In genomic region chr15:77617507-77618285, GRCh38 we compare ENCODE assay signal across 1 cellular context.
TF ChIP-seq lines count a peak whose summit lies in the region.

No MANE protein-coding gene starts in this region.

TF ChIP-seq in HepG2, 621 proteins besides CTCF, POLR2A, EP300 and RAD21 (continued from another document and continues in another):
- TF ChIP-seq, protein P1, sequence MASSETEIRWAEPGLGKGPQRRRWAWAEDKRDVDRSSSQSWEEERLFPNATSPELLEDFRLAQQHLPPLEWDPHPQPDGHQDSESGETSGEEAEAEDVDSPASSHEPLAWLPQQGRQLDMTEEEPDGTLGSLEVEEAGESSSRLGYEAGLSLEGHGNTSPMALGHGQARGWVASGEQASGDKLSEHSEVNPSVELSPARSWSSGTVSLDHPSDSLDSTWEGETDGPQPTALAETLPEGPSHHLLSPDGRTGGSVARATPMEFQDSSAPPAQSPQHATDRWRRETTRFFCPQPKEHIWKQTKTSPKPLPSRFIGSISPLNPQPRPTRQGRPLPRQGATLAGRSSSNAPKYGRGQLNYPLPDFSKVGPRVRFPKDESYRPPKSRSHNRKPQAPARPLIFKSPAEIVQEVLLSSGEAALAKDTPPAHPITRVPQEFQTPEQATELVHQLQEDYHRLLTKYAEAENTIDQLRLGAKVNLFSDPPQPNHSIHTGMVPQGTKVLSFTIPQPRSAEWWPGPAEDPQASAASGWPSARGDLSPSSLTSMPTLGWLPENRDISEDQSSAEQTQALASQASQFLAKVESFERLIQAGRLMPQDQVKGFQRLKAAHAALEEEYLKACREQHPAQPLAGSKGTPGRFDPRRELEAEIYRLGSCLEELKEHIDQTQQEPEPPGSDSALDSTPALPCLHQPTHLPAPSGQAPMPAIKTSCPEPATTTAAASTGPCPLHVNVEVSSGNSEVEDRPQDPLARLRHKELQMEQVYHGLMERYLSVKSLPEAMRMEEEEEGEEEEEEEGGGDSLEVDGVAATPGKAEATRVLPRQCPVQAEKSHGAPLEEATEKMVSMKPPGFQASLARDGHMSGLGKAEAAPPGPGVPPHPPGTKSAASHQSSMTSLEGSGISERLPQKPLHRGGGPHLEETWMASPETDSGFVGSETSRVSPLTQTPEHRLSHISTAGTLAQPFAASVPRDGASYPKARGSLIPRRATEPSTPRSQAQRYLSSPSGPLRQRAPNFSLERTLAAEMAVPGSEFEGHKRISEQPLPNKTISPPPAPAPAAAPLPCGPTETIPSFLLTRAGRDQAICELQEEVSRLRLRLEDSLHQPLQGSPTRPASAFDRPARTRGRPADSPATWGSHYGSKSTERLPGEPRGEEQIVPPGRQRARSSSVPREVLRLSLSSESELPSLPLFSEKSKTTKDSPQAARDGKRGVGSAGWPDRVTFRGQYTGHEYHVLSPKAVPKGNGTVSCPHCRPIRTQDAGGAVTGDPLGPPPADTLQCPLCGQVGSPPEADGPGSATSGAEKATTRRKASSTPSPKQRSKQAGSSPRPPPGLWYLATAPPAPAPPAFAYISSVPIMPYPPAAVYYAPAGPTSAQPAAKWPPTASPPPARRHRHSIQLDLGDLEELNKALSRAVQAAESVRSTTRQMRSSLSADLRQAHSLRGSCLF (CRISPR knock-in tag; IDR thresholded peaks at IDR 0.05; ENCODE audit: borderline replicate concordance): no peak
- no peak for TF ChIP-seq ZNF672 (CRISPR knock-in tag; IDR thresholded peaks at IDR 0.05)
- TF ChIP-seq, protein P2, sequence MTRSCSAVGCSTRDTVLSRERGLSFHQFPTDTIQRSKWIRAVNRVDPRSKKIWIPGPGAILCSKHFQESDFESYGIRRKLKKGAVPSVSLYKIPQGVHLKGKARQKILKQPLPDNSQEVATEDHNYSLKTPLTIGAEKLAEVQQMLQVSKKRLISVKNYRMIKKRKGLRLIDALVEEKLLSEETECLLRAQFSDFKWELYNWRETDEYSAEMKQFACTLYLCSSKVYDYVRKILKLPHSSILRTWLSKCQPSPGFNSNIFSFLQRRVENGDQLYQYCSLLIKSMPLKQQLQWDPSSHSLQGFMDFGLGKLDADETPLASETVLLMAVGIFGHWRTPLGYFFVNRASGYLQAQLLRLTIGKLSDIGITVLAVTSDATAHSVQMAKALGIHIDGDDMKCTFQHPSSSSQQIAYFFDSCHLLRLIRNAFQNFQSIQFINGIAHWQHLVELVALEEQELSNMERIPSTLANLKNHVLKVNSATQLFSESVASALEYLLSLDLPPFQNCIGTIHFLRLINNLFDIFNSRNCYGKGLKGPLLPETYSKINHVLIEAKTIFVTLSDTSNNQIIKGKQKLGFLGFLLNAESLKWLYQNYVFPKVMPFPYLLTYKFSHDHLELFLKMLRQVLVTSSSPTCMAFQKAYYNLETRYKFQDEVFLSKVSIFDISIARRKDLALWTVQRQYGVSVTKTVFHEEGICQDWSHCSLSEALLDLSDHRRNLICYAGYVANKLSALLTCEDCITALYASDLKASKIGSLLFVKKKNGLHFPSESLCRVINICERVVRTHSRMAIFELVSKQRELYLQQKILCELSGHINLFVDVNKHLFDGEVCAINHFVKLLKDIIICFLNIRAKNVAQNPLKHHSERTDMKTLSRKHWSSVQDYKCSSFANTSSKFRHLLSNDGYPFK (CRISPR knock-in tag; IDR thresholded peaks at IDR 0.05; ENCODE audit: borderline replicate concordance): no peak
- TF ChIP-seq, protein P3, sequence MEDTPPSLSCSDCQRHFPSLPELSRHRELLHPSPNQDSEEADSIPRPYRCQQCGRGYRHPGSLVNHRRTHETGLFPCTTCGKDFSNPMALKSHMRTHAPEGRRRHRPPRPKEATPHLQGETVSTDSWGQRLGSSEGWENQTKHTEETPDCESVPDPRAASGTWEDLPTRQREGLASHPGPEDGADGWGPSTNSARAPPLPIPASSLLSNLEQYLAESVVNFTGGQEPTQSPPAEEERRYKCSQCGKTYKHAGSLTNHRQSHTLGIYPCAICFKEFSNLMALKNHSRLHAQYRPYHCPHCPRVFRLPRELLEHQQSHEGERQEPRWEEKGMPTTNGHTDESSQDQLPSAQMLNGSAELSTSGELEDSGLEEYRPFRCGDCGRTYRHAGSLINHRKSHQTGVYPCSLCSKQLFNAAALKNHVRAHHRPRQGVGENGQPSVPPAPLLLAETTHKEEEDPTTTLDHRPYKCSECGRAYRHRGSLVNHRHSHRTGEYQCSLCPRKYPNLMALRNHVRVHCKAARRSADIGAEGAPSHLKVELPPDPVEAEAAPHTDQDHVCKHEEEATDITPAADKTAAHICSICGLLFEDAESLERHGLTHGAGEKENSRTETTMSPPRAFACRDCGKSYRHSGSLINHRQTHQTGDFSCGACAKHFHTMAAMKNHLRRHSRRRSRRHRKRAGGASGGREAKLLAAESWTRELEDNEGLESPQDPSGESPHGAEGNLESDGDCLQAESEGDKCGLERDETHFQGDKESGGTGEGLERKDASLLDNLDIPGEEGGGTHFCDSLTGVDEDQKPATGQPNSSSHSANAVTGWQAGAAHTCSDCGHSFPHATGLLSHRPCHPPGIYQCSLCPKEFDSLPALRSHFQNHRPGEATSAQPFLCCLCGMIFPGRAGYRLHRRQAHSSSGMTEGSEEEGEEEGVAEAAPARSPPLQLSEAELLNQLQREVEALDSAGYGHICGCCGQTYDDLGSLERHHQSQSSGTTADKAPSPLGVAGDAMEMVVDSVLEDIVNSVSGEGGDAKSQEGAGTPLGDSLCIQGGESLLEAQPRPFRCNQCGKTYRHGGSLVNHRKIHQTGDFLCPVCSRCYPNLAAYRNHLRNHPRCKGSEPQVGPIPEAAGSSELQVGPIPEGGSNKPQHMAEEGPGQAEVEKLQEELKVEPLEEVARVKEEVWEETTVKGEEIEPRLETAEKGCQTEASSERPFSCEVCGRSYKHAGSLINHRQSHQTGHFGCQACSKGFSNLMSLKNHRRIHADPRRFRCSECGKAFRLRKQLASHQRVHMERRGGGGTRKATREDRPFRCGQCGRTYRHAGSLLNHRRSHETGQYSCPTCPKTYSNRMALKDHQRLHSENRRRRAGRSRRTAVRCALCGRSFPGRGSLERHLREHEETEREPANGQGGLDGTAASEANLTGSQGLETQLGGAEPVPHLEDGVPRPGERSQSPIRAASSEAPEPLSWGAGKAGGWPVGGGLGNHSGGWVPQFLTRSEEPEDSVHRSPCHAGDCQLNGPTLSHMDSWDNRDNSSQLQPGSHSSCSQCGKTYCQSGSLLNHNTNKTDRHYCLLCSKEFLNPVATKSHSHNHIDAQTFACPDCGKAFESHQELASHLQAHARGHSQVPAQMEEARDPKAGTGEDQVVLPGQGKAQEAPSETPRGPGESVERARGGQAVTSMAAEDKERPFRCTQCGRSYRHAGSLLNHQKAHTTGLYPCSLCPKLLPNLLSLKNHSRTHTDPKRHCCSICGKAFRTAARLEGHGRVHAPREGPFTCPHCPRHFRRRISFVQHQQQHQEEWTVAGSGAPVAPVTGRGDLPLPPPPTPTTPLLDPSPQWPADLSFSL (CRISPR knock-in tag; IDR thresholded peaks at IDR 0.05): no peak
- peak; percentile 42 for TF ChIP-seq STAG1 (CRISPR knock-in tag; IDR thresholded peaks at IDR 0.05)
- TF ChIP-seq SYNCRIP (IDR thresholded peaks at IDR 0.05; ENCODE audit: insufficient read depth, low read depth, low read length): no peak
- 0 out of 2 replicates have a peak, but pooled peaks have one; percentile 14 for TF ChIP-seq FOXP4 (CRISPR knock-in tag; IDR thresholded peaks at IDR 0.05)
- peak; percentile 23 for TF ChIP-seq XRCC5 (optimal IDR thresholded peaks at IDR 0.05; ENCODE audit: low read length)
- no peak for TF ChIP-seq HNRNPK (IDR thresholded peaks at IDR 0.05; ENCODE audit: low read depth, low read length, poor library complexity, severe bottlenecking)
- TF ChIP-seq REPIN1 (CRISPR knock-in tag; IDR thresholded peaks at IDR 0.05; ENCODE audit: borderline replicate concordance, low read depth): no peak
- TF ChIP-seq ZFP1 (CRISPR knock-in tag; IDR thresholded peaks at IDR 0.05): no peak
- no peak for TF ChIP-seq SSRP1 (CRISPR knock-in tag; IDR thresholded peaks at IDR 0.05)
- TF ChIP-seq GLI4 (CRISPR knock-in tag; IDR thresholded peaks at IDR 0.05; ENCODE audit: borderline replicate concordance): no peak
- no peak for TF ChIP-seq IRX3 (CRISPR knock-in tag; IDR thresholded peaks at IDR 0.05; ENCODE audit: borderline replicate concordance, low read depth)
- TF ChIP-seq, protein P4, sequence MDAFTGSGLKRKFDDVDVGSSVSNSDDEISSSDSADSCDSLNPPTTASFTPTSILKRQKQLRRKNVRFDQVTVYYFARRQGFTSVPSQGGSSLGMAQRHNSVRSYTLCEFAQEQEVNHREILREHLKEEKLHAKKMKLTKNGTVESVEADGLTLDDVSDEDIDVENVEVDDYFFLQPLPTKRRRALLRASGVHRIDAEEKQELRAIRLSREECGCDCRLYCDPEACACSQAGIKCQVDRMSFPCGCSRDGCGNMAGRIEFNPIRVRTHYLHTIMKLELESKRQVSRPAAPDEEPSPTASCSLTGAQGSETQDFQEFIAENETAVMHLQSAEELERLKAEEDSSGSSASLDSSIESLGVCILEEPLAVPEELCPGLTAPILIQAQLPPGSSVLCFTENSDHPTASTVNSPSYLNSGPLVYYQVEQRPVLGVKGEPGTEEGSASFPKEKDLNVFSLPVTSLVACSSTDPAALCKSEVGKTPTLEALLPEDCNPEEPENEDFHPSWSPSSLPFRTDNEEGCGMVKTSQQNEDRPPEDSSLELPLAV (CRISPR knock-in tag; conservative IDR thresholded peaks at IDR 0.05; ENCODE audit: low read depth): no peak
- 0 out of 2 replicates have a peak, but pooled peaks have one; percentile 32 for TF ChIP-seq PHF8 (CRISPR knock-in tag; IDR thresholded peaks at IDR 0.05)
- no peak for TF ChIP-seq HNF4A (CRISPR knock-in tag; IDR thresholded peaks at IDR 0.05)
- no peak for TF ChIP-seq NONO (IDR thresholded peaks at IDR 0.05)
- TF ChIP-seq NONO (CRISPR knock-in tag; conservative IDR thresholded peaks at IDR 0.05): peak; percentile 56; the same call in 1 of the 2 replicates
- TF ChIP-seq ARNT (IDR thresholded peaks at IDR 0.05): no peak
- TF ChIP-seq KMT2A (CRISPR knock-in tag; IDR thresholded peaks at IDR 0.05): no peak
- TF ChIP-seq SOX5 (CRISPR knock-in tag; IDR thresholded peaks at IDR 0.05; ENCODE audit: borderline replicate concordance): no peak
- no peak for TF ChIP-seq FOXJ3 (CRISPR knock-in tag; IDR thresholded peaks at IDR 0.05; ENCODE audit: borderline replicate concordance)
- no peak for TF ChIP-seq SETDB1 (CRISPR knock-in tag; IDR thresholded peaks at IDR 0.05; ENCODE audit: borderline replicate concordance)
- no peak for TF ChIP-seq TEF (CRISPR knock-in tag; IDR thresholded peaks at IDR 0.05)
- no peak for TF ChIP-seq ZNF230 (CRISPR knock-in tag; IDR thresholded peaks at IDR 0.05)
- TF ChIP-seq, protein P5, sequence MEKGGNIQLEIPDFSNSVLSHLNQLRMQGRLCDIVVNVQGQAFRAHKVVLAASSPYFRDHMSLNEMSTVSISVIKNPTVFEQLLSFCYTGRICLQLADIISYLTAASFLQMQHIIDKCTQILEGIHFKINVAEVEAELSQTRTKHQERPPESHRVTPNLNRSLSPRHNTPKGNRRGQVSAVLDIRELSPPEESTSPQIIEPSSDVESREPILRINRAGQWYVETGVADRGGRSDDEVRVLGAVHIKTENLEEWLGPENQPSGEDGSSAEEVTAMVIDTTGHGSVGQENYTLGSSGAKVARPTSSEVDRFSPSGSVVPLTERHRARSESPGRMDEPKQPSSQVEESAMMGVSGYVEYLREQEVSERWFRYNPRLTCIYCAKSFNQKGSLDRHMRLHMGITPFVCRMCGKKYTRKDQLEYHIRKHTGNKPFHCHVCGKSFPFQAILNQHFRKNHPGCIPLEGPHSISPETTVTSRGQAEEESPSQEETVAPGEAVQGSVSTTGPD (CRISPR knock-in tag; IDR thresholded peaks at IDR 0.05): no peak
- TF ChIP-seq, protein P6, sequence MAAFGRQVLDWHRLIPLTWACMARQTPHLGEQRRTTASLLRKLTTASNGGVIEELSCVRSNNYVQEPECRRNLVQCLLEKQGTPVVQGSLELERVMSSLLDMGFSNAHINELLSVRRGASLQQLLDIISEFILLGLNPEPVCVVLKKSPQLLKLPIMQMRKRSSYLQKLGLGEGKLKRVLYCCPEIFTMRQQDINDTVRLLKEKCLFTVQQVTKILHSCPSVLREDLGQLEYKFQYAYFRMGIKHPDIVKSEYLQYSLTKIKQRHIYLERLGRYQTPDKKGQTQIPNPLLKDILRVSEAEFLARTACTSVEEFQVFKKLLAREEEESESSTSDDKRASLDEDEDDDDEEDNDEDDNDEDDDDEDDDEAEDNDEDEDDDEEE (CRISPR knock-in tag; IDR thresholded peaks at IDR 0.05): no peak
- TF ChIP-seq HMGXB4 (CRISPR knock-in tag; IDR thresholded peaks at IDR 0.05; ENCODE audit: borderline replicate concordance in 1 of 2, low read depth in 1 of 2): no peak
